In the genomic region with DNA sequence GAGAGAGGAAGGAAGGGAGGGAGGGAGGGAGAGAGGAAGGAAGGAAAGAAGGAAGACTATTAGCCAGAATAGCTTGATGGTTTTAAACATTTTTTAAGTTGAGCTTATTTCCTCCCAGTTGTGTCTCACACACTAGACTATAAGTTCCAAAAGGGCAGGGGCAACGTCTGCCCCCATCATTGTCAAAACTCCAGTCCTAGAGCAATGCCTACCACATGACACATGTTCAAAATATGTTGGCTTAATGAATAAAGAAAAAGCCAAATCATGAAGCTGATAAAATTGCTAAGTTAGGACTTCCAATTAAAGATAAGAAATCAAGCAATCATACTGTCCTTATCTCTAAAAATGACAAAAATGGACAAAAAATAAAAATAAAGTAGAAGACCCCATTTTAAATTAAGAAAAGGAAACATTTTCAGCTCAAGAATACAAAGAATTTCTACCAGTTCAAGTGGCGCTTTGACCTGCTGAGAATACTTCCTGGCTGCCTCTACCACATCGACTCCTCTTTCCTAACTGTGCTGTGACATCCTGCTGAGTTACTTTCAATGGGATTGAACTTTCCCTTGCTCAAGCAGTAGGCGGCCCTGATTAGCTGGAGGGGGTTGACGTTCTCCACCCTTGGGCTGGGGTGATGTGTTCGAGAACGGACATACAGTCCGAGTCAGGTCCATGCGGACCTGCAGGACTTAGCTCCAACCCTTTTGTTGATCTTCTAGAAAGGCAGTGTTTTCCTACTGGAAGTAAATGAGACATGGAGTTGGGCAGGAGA, we compare ENCODE assay signal across 21 cellular contexts.
DNase-seq lines count a peak whose midpoint lies in the region; TF ChIP-seq lines count a peak whose summit lies in the region.
"Had no signal": no experiment of that assay in that cellular context is flagged by ENCODE, and none has a peak within 500 bp of the region (broad histone marks: within the 10 kb centered on the region; RNA-seq: fewer than 3 reads in every experiment).

No MANE protein-coding gene starts in this region.

- no peak overlapping the region for H3K4me3 ChIP-seq in uterus
- H3K4me3 ChIP-seq in OCI-LY7 (ENCODE audit: low read depth, low read length, poor library complexity, severe bottlenecking): no peak overlapping the region
- H3K4me3 ChIP-seq: esophagus squamous epithelium, GM12878, prostate gland had no signal

- no peaks in the 10 kb centered on the region for H4K20me1 ChIP-seq in OCI-LY7 (ENCODE audit: insufficient read depth, low read length)

- TF ChIP-seq CTCF in uterus (IDR thresholded peaks at IDR 0.05) (no peak), OCI-LY7 (conservative IDR thresholded peaks at IDR 0.05; ENCODE audit: low read length) (no peak)

- no TSS peak for BruUV-seq in OCI-LY7 (replicated peaks; lab: Mats Ljungman, UMichigan)

- CTCF ChIA-PET in OCI-LY7 (lab: Charles Lee; ENCODE audit: unreplicated experiment): no interaction called here

- H3K9me3 ChIP-seq in uterus (no peaks in the 10 kb centered on the region), OCI-LY7 (ENCODE audit: low read length) (no peaks in the 10 kb centered on the region)
- H3K9me3 ChIP-seq: esophagus squamous epithelium, prostate gland, SK-N-SH had no signal

- POLR2A ChIA-PET in OCI-LY7 (lab: Charles Lee): interaction anchor here (0.7 to 0.8 kb wide), 2 partner anchors 359 to 1304 kb away, joined by 3 read pairs; no protein-coding TSS in a partner anchor

- H3K4me1 ChIP-seq in uterus: no peaks in the 10 kb centered on the region
- no peaks in the 10 kb centered on the region for H3K4me1 ChIP-seq in OCI-LY7 (ENCODE audit: insufficient read depth, low read length, poor library complexity, severe bottlenecking)
- H3K4me1 ChIP-seq: prostate gland had no signal

- no peak overlapping the region for H2AFZ ChIP-seq in OCI-LY7 (ENCODE audit: low read length)

- DNase-seq in EL (peak; percentile 36), HS-5 (ENCODE audit: low read depth) (peak; percentile 22), fibroblast of peridontal ligament (ENCODE audit: extremely low read depth) (peak; percentile 32), mesenteric fat pad (ENCODE audit: low spot score) (peak; percentile 69), uterus (no peak), NCI-H510A (lab: John Stamatoyannopoulos, UW) (no peak), OCI-LY7 (ENCODE audit: low spot score) (no peak)
- DNase-seq in activated CD4-positive, alpha-beta T cell treated with anti-CD3 and anti-CD28 coated beads for 4 hours: no peak
- DNase-seq: activated CD4-positive, alpha-beta memory T cell treated with anti-CD3 and anti-CD28 coated beads for 36 hours; activated effector memory CD4-positive, alpha-beta T cell treated with anti-CD3 and anti-CD28 coated beads, Interleukin-2, amount 50 U/mL, for 16 hours; activated naive CD8-positive, alpha-beta T cell treated with anti-CD3 and anti-CD28 coated beads, Interleukin-2, amount 50 U/mL, for 24 hours; CD4-positive, alpha-beta memory T cell; DMS153; esophagus squamous epithelium; glutamatergic neuron; NCI-H187; NCI-H526 treated with DMSO at 0.1 percent for 48 hours; SK-N-SH; stimulated activated CD4-positive, alpha-beta T cell treated with anti-CD3 and anti-CD28 coated beads, Interleukin-1b, Interleukin-23, amount 100 ng/mL, for 48 hours had no signal

- no peak overlapping the region for H3K4me2 ChIP-seq in OCI-LY7 (ENCODE audit: low read length)
- H3K4me2 ChIP-seq: SK-N-SH had no signal

- no peak overlapping the region for H3K27ac ChIP-seq in uterus
- no peak overlapping the region for H3K27ac ChIP-seq in OCI-LY7 (ENCODE audit: low read depth, low read length, poor library complexity, severe bottlenecking)
- H3K27ac ChIP-seq: prostate gland had no signal

- H3K9me2 ChIP-seq in OCI-LY7 (ENCODE audit: insufficient read depth, low read length): no peaks in the 10 kb centered on the region
- H3K9me2 ChIP-seq: SK-N-SH had no signal

- H3K27me3 ChIP-seq in uterus: no peaks in the 10 kb centered on the region
- H3K27me3 ChIP-seq: esophagus squamous epithelium had no signal

- H3K36me3 ChIP-seq in uterus (no peaks in the 10 kb centered on the region), OCI-LY7 (ENCODE audit: insufficient read depth, low read length) (no peaks in the 10 kb centered on the region)
- H3K36me3 ChIP-seq: esophagus squamous epithelium, prostate gland had no signal

- H3K79me2 ChIP-seq in OCI-LY7 (ENCODE audit: insufficient read depth, low read depth, low read length): no peaks in the 10 kb centered on the region

- TF ChIP-seq POLR2A in uterus (IDR thresholded peaks at IDR 0.05): no peak

- intact Hi-C loops in uterus (cut with DNase I; ENCODE audit: low total_unique reads): no loop called here
- intact Hi-C loops in OCI-LY7 (cut with micrococcal nuclease; ENCODE audit: unreplicated experiment): no loop called here

Comparison
In these comparisons a context has a peak if more than half of its experiments do, and no peak if none do; other contexts are left out.
1. DNase-seq: peak in EL (single experiment), HS-5 (single experiment), fibroblast of peridontal ligament (single experiment) and mesenteric fat pad (single experiment); none in activated CD4-positive, alpha-beta T cell treated with anti-CD3 and anti-CD28 coated beads for 4 hours (0 of 2), uterus (0 of 2), NCI-H510A (single experiment) and OCI-LY7 (single experiment).